ENCODE assay signal across 21 cellular contexts in the genomic region with DNA sequence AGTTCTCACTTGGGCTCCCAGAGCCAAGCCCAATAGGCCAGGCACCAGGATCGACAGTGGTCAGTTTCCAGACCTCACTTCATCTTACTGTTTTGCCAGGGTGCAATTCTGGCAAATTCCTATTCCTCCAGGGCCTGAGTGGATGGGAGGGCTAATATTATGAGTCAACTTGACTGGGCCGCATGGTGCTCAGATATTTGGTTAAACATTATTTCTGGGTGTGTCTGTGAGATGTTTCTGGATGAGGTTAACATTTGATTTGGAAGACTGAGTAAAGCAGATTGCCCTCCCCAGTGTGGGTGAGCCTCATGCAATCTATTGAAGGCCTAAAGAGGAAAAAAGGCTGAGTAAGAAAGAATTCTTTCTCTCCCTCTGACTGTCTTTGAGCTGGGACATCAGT.
DNase-seq lines count a peak whose midpoint lies in the region; ATAC-seq and TF ChIP-seq lines count a peak whose summit lies in the region.
"Had no signal": no experiment of that assay in that cellular context is flagged by ENCODE, and none has a peak within 500 bp of the region (broad histone marks: within the 10 kb centered on the region; RNA-seq: fewer than 3 reads in every experiment).

No MANE protein-coding gene starts in this region.

- H3K4me1 ChIP-seq in mammary epithelial cell (ENCODE audit: insufficient read depth, low read length) (no peaks in the 10 kb centered on the region), mucosa of descending colon (ENCODE audit: low read depth) (peaks cover 6% of the 10 kb centered on the region)
- H3K4me1 ChIP-seq: heart left ventricle, SJCRH30 had no signal

- dilution Hi-C loops in mammary epithelial cell (cut with HindIII; ENCODE audit: low sequenced_read_pairs): no loop called here

- no peak overlapping the region for H3K27ac ChIP-seq in mammary epithelial cell (ENCODE audit: insufficient read depth, low read depth, low read length)
- peak overlapping the region; percentile 5 for H3K27ac ChIP-seq in epithelial cell of prostate
- H3K27ac ChIP-seq in coronary artery: no peak overlapping the region
- H3K27ac ChIP-seq: 22Rv1, BLaER1, heart left ventricle, SJCRH30 had no signal

- DNase-seq in mammary epithelial cell (peak; percentile 9), MCF 10A (ENCODE audit: unreplicated experiment) (no peak), epithelial cell of prostate (ENCODE audit: low read depth, low spot score) (no peak), mucosa of descending colon (no peak), coronary artery (ENCODE audit: low spot score) (no peak)
- DNase-seq: activated CD4-positive, alpha-beta T cell treated with anti-CD3 and anti-CD28 coated beads for 48 hours; activated naive CD8-positive, alpha-beta T cell treated with anti-CD3 and anti-CD28 coated beads for 36 hours; COR-L47; heart left ventricle; NCI-H446 treated with DMSO at 0.1 percent for 48 hours; SJCRH30; stimulated activated naive CD4-positive, alpha-beta T cell treated with Interleukin-2 at 50 U/mL for 16 hours had no signal

- H3K79me2 ChIP-seq in mammary epithelial cell (ENCODE audit: insufficient read depth, low read length): no peaks in the 10 kb centered on the region

- no peak overlapping the region for H3K4me2 ChIP-seq in mammary epithelial cell (ENCODE audit: insufficient read depth, low read depth, low read length)
- H3K4me2 ChIP-seq: BLaER1, smooth muscle cell had no signal

- H3K9me3 ChIP-seq in mammary epithelial cell (replicated peaks; ENCODE audit: insufficient read depth, low read length) (no peaks in the 10 kb centered on the region), mucosa of descending colon (no peaks in the 10 kb centered on the region)
- H3K9me3 ChIP-seq: SJCRH30 had no signal

- peak; percentile 48 for ATAC-seq in mucosa of descending colon
- ATAC-seq in GM19455 (IDR thresholded peaks at IDR 0.05; ENCODE audit: unreplicated experiment): no peak
- no peak for ATAC-seq in HG02678 (IDR thresholded peaks at IDR 0.05; ENCODE audit: unreplicated experiment)
- no peak for ATAC-seq in GM21717 (IDR thresholded peaks at IDR 0.05; ENCODE audit: unreplicated experiment)
- ATAC-seq: activated T-helper 17 cell treated with anti-CD3 and anti-CD28 coated beads, Interleukin-2, amount 50 U/mL, for 72 hours; Panc1 had no signal

- BruUV-seq in mammary epithelial cell (replicated peaks; lab: Mats Ljungman, UMichigan) (no TSS peak), MCF 10A (replicated peaks; lab: Mats Ljungman, UMichigan) (no TSS peak)

- no peaks in the 10 kb centered on the region for H3K27me3 ChIP-seq in mammary epithelial cell (ENCODE audit: insufficient read depth, low read length)
- H3K27me3 ChIP-seq: BLaER1, heart left ventricle, SJCRH30 had no signal

- TF ChIP-seq CTCF in mammary epithelial cell (conservative IDR thresholded peaks at IDR 0.05 in 1 of 2, IDR thresholded peaks at IDR 0.05 in 1 of 2; ENCODE audit: extremely low read depth in 1 of 2, insufficient read depth in 1 of 2, low read depth in 1 of 2, low read length in 2 of 2) (no peak), MCF 10A (IDR thresholded peaks at IDR 0.05; ENCODE audit: unreplicated experiment) (no peak), mucosa of descending colon (IDR thresholded peaks at IDR 0.05) (no peak), coronary artery (IDR thresholded peaks at IDR 0.05) (no peak)

- no peaks in the 10 kb centered on the region for H3K36me3 Mint-ChIP-seq in MCF 10A (ENCODE audit: insufficient read depth, unreplicated experiment)
- H3K36me3 Mint-ChIP-seq: activated naive CD8-positive, alpha-beta T cell treated with anti-CD3 and anti-CD28 coated beads for 36 hours had no signal

- 40% methylated on average over 2 of the region's 2 CpGs for WGBS in mammary epithelial cell (ENCODE audit: low coverage, missing lambda C conversion rate)

- H3K27ac Mint-ChIP-seq in MCF 10A (ENCODE audit: low read depth, unreplicated experiment): no peak overlapping the region
- H3K27ac Mint-ChIP-seq: activated naive CD8-positive, alpha-beta T cell treated with anti-CD3 and anti-CD28 coated beads for 36 hours; activated T-helper 17 cell treated with anti-CD3 and anti-CD28 coated beads, Interleukin-2, amount 50 U/mL, for 72 hours; T-helper 1 cell treated with Interleukin-12 subunit alpha and Interleukin-12 subunit beta and Interleukin-4 antibody, amounts not matched to agents 30 μg/mL and 1 μg/mL, for 36 hours had no signal

- H3K4me3 Mint-ChIP-seq in MCF 10A (ENCODE audit: unreplicated experiment): no peak overlapping the region
- H3K4me3 Mint-ChIP-seq: activated naive CD8-positive, alpha-beta T cell treated with anti-CD3 and anti-CD28 coated beads for 36 hours; activated T-helper 17 cell treated with anti-CD3 and anti-CD28 coated beads, Interleukin-2, amount 50 U/mL, for 72 hours; T-helper 1 cell treated with Interleukin-12 subunit alpha and Interleukin-12 subunit beta and Interleukin-4 antibody, amounts not matched to agents 30 μg/mL and 1 μg/mL, for 36 hours had no signal

- no peaks in the 10 kb centered on the region for H3K9me3 Mint-ChIP-seq in MCF 10A (ENCODE audit: unreplicated experiment)
- H3K9me3 Mint-ChIP-seq: activated naive CD8-positive, alpha-beta T cell treated with anti-CD3 and anti-CD28 coated beads for 36 hours; T-helper 1 cell treated with Interleukin-12 subunit alpha and Interleukin-12 subunit beta and Interleukin-4 antibody, amounts not matched to agents 30 μg/mL and 1 μg/mL, for 36 hours had no signal

- intact Hi-C loops in mammary epithelial cell (cut with micrococcal nuclease): no loop called here
- intact Hi-C loops in MCF 10A (cut with micrococcal nuclease): no loop called here
- intact Hi-C loops in mucosa of descending colon (cut with DNase I, micrococcal nuclease): no loop called here

- POLR2A ChIA-PET in MCF 10A (lab: Yijun Ruan, JAX): interaction anchor here (0.9 to 2.2 kb wide), 3 partner anchors 12 to 31 kb away, joined by 3 to 9 read pairs (median 3); no protein-coding TSS in a partner anchor

- in situ Hi-C loops in mammary epithelial cell (cut with MboI; ENCODE audit: low sequenced_read_pairs in 2 of 2): no loop called here

- no peaks in the 10 kb centered on the region for H3K27me3 Mint-ChIP-seq in MCF 10A (ENCODE audit: insufficient read depth, unreplicated experiment)

- H3K36me3 ChIP-seq in mammary epithelial cell (ENCODE audit: insufficient read depth, low read length): no peaks in the 10 kb centered on the region
- no peaks in the 10 kb centered on the region for H3K36me3 ChIP-seq in mucosa of descending colon (ENCODE audit: low read depth)
- H3K36me3 ChIP-seq: BLaER1, heart left ventricle, SJCRH30 had no signal

- no peak overlapping the region for H2AFZ ChIP-seq in mammary epithelial cell (ENCODE audit: low read depth, low read length)

- peaks cover 9% of the 10 kb centered on the region for H3K4me1 Mint-ChIP-seq in MCF 10A (ENCODE audit: insufficient read depth, unreplicated experiment)
- H3K4me1 Mint-ChIP-seq: activated naive CD8-positive, alpha-beta T cell treated with anti-CD3 and anti-CD28 coated beads for 36 hours; activated T-helper 17 cell treated with anti-CD3 and anti-CD28 coated beads, Interleukin-2, amount 50 U/mL, for 72 hours had no signal

- CTCF ChIA-PET in mammary epithelial cell (lab: Charles Lee; ENCODE audit: low non-redundant PET): no interaction called here
- CTCF ChIA-PET in MCF 10A (lab: Yijun Ruan, JAX): interaction anchor here (0.6 to 2.7 kb wide), 4 partner anchors 8 to 112 kb away, joined by 3 to 9 read pairs (median 4); no protein-coding TSS in a partner anchor

- H4K20me1 ChIP-seq in mammary epithelial cell (ENCODE audit: insufficient read depth, low read length): no peaks in the 10 kb centered on the region
- H4K20me1 ChIP-seq: BLaER1 had no signal

- no peak overlapping the region for H3K9ac ChIP-seq in mammary epithelial cell (ENCODE audit: insufficient read depth, low read length)
- H3K9ac ChIP-seq: BLaER1 had no signal

- H3K4me3 ChIP-seq in mammary epithelial cell (replicated peaks in 1 of 3; ENCODE audit: insufficient read depth in 1 of 3, low read depth in 2 of 3, low read length in 3 of 3) (no peak overlapping the region), mucosa of descending colon (no peak overlapping the region), coronary artery (no peak overlapping the region)
- H3K4me3 ChIP-seq: BLaER1, heart left ventricle, SJCRH30, smooth muscle cell had no signal
